In the genomic region with DNA sequence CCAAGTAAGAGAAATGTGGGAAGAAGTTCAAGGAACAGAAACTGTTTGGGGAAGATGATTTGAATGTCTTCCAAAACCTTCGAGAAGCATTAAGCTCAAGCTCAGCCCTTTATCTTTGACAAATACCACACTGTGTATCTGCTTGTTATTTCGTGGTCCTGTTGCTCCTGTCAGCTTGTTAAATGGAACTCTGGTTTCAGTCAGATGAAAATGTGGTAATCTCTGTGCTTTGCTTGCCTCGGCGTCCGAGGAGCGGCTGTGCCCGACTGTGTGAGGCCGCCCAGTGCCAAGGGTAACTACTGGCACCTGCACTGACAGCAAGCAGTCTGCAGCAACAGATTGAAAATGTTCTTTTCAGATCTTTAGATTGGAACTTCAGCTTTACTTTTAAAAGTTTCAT, we compare ENCODE assay signal across 1 cellular context.
TF ChIP-seq lines count a peak whose summit lies in the region.

No MANE protein-coding gene starts in this region.

TF ChIP-seq in H1, 55 proteins besides CTCF, POLR2A, EP300 and RAD21:
- TF ChIP-seq TCF12 (IDR thresholded peaks at IDR 0.05; ENCODE audit: low read depth, low read length) (no peak), ZNF274 (IDR thresholded peaks at IDR 0.05; ENCODE audit: borderline replicate concordance, extremely low read depth, low read length) (no peak), KDM1A (IDR thresholded peaks at IDR 0.05; ENCODE audit: borderline replicate concordance, low read length) (no peak), CHD1 (IDR thresholded peaks at IDR 0.05; ENCODE audit: low read depth, low read length) (no peak), HDAC2 (IDR thresholded peaks at IDR 0.05; ENCODE audit: borderline replicate concordance in 1 of 2, low read depth in 2 of 2, low read length in 2 of 2) (no peak), SAP30 (IDR thresholded peaks at IDR 0.05; ENCODE audit: insufficient read depth, insufficient replicate concordance, low read length) (no peak), TBP (IDR thresholded peaks at IDR 0.05; ENCODE audit: low read depth, low read length) (no peak), KDM5A (IDR thresholded peaks at IDR 0.05; ENCODE audit: low read length) (no peak), RXRA (IDR thresholded peaks at IDR 0.05; ENCODE audit: insufficient read depth, low read depth, low read length) (no peak), CTBP2 (IDR thresholded peaks at IDR 0.05; ENCODE audit: borderline replicate concordance, insufficient read depth, insufficient read length, low read length) (no peak), SRF (IDR thresholded peaks at IDR 0.05; ENCODE audit: low read depth, low read length) (no peak), JUND (IDR thresholded peaks at IDR 0.05; ENCODE audit: low read length) (no peak)
- TF ChIP-seq, protein P1, sequence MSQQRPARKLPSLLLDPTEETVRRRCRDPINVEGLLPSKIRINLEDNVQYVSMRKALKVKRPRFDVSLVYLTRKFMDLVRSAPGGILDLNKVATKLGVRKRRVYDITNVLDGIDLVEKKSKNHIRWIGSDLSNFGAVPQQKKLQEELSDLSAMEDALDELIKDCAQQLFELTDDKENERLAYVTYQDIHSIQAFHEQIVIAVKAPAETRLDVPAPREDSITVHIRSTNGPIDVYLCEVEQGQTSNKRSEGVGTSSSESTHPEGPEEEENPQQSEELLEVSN (IDR thresholded peaks at IDR 0.05) = no peak
